In genomic region chr11:75240381-75241035, GRCh38 we compare ENCODE assay signal across 8 cellular contexts. TPM values are rescaled to one million over a fixed set of nuclear protein-coding genes. Genes with fewer than 3 reads are reported as not detected.
A peak's percentile ranks its signal among the peaks of the same experiment; 100 is the strongest.
DNase-seq lines count a peak whose midpoint lies in the region; ATAC-seq and TF ChIP-seq lines count a peak whose summit lies in the region.

Gene TPBGL, plus strand, starts transcription at chr11:75240774. Its CDS starts 276 bp downstream, at chr11:75241050.

- no peaks in the 10 kb centered on the region for H3K36me3 ChIP-seq in psoas muscle (ENCODE audit: insufficient read depth in 1 of 2, low read depth in 1 of 2)

- POLR2A ChIA-PET in activated CD4-positive, alpha-beta memory T cell treated with anti-CD3 and anti-CD28 coated beads for 36 hours (lab: Charles Lee), result interaction anchor here (1.0 kb wide), 1 partner anchor 9 kb away, joined by 3 read pairs; no protein-coding TSS in a partner anchor

- ATAC-seq in psoas muscle (no peak), GM21423 (IDR thresholded peaks at IDR 0.05; ENCODE audit: unreplicated experiment) (no peak), GM18517 (IDR thresholded peaks at IDR 0.05; ENCODE audit: unreplicated experiment) (no peak)

- H3K36me3 Mint-ChIP-seq in activated CD4-positive, alpha-beta memory T cell treated with anti-CD3 and anti-CD28 coated beads for 36 hours, result no peaks in the 10 kb centered on the region

- peaks cover 29% of the 10 kb centered on the region for H3K27me3 Mint-ChIP-seq in activated CD4-positive, alpha-beta memory T cell treated with anti-CD3 and anti-CD28 coated beads for 36 hours

- H3K4me3 ChIP-seq in psoas muscle, result peak within 1 kb of the TSS; percentile 53

- CTCF ChIA-PET in activated CD4-positive, alpha-beta memory T cell treated with anti-CD3 and anti-CD28 coated beads for 36 hours (lab: Charles Lee), result interaction anchor here (0.7 to 7.6 kb wide), 34 partner anchors 9 to 331 kb away, joined by 3 to 212 read pairs (median 5); partner anchors contain the start of genes SLCO2B1 and XRRA1

- peaks cover 3% of the 10 kb centered on the region for H3K4me1 ChIP-seq in psoas muscle

- no peak within 1 kb of the TSS for H3K27ac ChIP-seq in psoas muscle

- no peaks in the 10 kb centered on the region for H3K9me3 Mint-ChIP-seq in activated CD4-positive, alpha-beta memory T cell treated with anti-CD3 and anti-CD28 coated beads for 36 hours

- H3K9me3 ChIP-seq in psoas muscle, result no peaks in the 10 kb centered on the region

- H3K27ac Mint-ChIP-seq in activated CD4-positive, alpha-beta memory T cell treated with anti-CD3 and anti-CD28 coated beads for 36 hours, result no peak within 1 kb of the TSS

- TF ChIP-seq CTCF in psoas muscle (IDR thresholded peaks at IDR 0.05), result no peak

- peaks cover 7% of the 10 kb centered on the region for H3K4me1 Mint-ChIP-seq in activated CD4-positive, alpha-beta memory T cell treated with anti-CD3 and anti-CD28 coated beads for 36 hours (ENCODE audit: low read depth)

- peaks cover 0 to 29% (median 14%) of the 10 kb centered on the region in 3 donors for H3K27me3 ChIP-seq in psoas muscle (ENCODE audit: insufficient read depth in 3 of 3, low read length in 2 of 3)

- DNase-seq in NCI-H146 (lab: John Stamatoyannopoulos, UW) (peak; percentile 39), NCI-H146 treated with DMSO at 0.1 percent for 48 hours (lab: John Stamatoyannopoulos, UW; ENCODE audit: unreplicated experiment) (no peak), head of caudate nucleus (peak in 41 of 42 donors; percentile 40 to 87 (median 69)), psoas muscle (no peak), CD1c-positive myeloid dendritic cell (ENCODE audit: extremely low spot score) (no peak)
- peak; percentile 16 for DNase-seq in activated CD4-positive, alpha-beta memory T cell treated with anti-CD3 and anti-CD28 coated beads for 36 hours

- H3K4me3 Mint-ChIP-seq in activated CD4-positive, alpha-beta memory T cell treated with anti-CD3 and anti-CD28 coated beads for 36 hours, result peak within 1 kb of the TSS; percentile 68

- intact Hi-C loops in activated CD4-positive, alpha-beta memory T cell treated with anti-CD3 and anti-CD28 coated beads for 36 hours (cut with micrococcal nuclease), result loop anchor here (2.0 kb wide), 1 partner anchor 26 kb away; no protein-coding TSS in a partner anchor
- intact Hi-C loops in head of caudate nucleus (cut with DNase I), result no loop called here
- intact Hi-C loops in psoas muscle (cut with DNase I), result loop anchor here in 1 of 2 donors (5.0 to 10.0 kb wide), 2 partner anchors 216 to 308 kb away; no protein-coding TSS in a partner anchor

- WGBS in psoas muscle, 3 donors, result 2 to 5% (median 2%) methylated on average over 13 to 56 of the region's 56 CpGs

RNA-seq across cellular contexts. Expression of gene TPBGL, which starts in this region (rescaled TPM):
- total RNA-seq in activated CD4-positive, alpha-beta memory T cell treated with anti-CD3 and anti-CD28 coated beads for 36 hours, result under 1 TPM in 1 of 2 experiments, not detected in 1; 0.07 TPM
- total RNA-seq in psoas muscle, result under 1 TPM in 1 of 4 donors, not detected in 3; 0.11 TPM
- polyA plus RNA-seq in psoas muscle, result under 1 TPM in 2 of 3 donors, not detected in 1; 0.01 to 0.05 TPM

Comparison
In these comparisons a context has a peak if more than half of its experiments do, and no peak if none do; other contexts are left out.
1. DNase-seq: peak in NCI-H146 (single experiment) and head of caudate nucleus (41 of 42); none in NCI-H146 treated with DMSO at 0.1 percent for 48 hours (single experiment), psoas muscle (0 of 2) and CD1c-positive myeloid dendritic cell (single experiment).
2. Peak in DNase-seq in activated CD4-positive, alpha-beta memory T cell treated with anti-CD3 and anti-CD28 coated beads for 36 hours; RNA of the gene not detected or under 1 TPM.